8 cellular contexts compared by ENCODE assay signal in genomic region chr1:156090822-156091188, GRCh38. TPM values are rescaled to one million over a fixed set of nuclear protein-coding genes. Genes with fewer than 3 reads are reported as not detected.
DNase-seq lines count a peak whose midpoint lies in the region; ATAC-seq and TF ChIP-seq lines count a peak whose summit lies in the region.

No MANE protein-coding gene starts in this region.

- H3K27ac Mint-ChIP-seq in activated B cell treated with CpG ODN at 0.5 μM for 24 hours, result peak overlapping the region; percentile 48

- H3K36me3 ChIP-seq in HEK293 (ENCODE audit: control insufficient read depth in 2 of 2, insufficient read depth in 1 of 2, low read length in 2 of 2) (peaks cover 0 to 4% of the 10 kb centered on the region in 2 experiments; a peak in 2 of 3 replicates), breast epithelium (no peaks in the 10 kb centered on the region), kidney epithelial cell (ENCODE audit: control insufficient read depth, insufficient read depth, low read length) (no peaks in the 10 kb centered on the region)

- H3K27me3 ChIP-seq in breast epithelium (no peaks in the 10 kb centered on the region), kidney epithelial cell (ENCODE audit: control insufficient read depth, insufficient read depth, low read length) (no peaks in the 10 kb centered on the region)

- H3K4me3 ChIP-seq in HEK293 (ENCODE audit: low read depth, low read length) (no peak overlapping the region), breast epithelium (no peak overlapping the region), kidney epithelial cell (ENCODE audit: low read depth, low read length) (no peak overlapping the region)

- CTCF ChIA-PET in HEK293 (lab: Yijun Ruan, JAX) (interaction anchor here (0.6 to 22.5 kb wide), 22 partner anchors 8 to 355 kb away, joined by 3 to 1029 read pairs (median 5); partner anchors contain the start of genes LMNA and MEX3A), activated B cell treated with CpG ODN at 0.5 μM for 24 hours (lab: Charles Lee) (interaction anchor here (0.5 to 13.7 kb wide), 9 partner anchors 10 to 234 kb away, joined by 3 to 422 read pairs (median 3); no protein-coding TSS in a partner anchor)

- H3K4me1 ChIP-seq in HEK293 (ENCODE audit: control insufficient read depth, insufficient read depth, low read length) (no peaks in the 10 kb centered on the region), breast epithelium (peaks cover 0 to 8% of the 10 kb centered on the region in 2 donors)

- ATAC-seq in activated B cell treated with CpG ODN at 0.5 μM for 24 hours (ENCODE audit: low read depth) (peak; percentile 92), GM19351 (IDR thresholded peaks at IDR 0.05; ENCODE audit: unreplicated experiment) (no peak)

- peak; percentile 93 for TF ChIP-seq CTCF in HEK293 (tag by site-specific recombination; IDR thresholded peaks at IDR 0.05)
- TF ChIP-seq CTCF in activated B cell treated with CpG ODN at 0.5 μM for 24 hours (IDR thresholded peaks at IDR 0.05), result peak; percentile 62
- peak; percentile 83 to 94 (median 87) for TF ChIP-seq CTCF in breast epithelium (IDR thresholded peaks at IDR 0.05)
- peak; percentile 83 for TF ChIP-seq CTCF in kidney epithelial cell (IDR thresholded peaks at IDR 0.05; ENCODE audit: insufficient read depth, low read length, poor library complexity, severe bottlenecking)

- H3K9me3 ChIP-seq in HEK293 (ENCODE audit: control insufficient read depth, insufficient read depth, low read depth, low read length), result no peaks in the 10 kb centered on the region
- H3K9me3 ChIP-seq in breast epithelium, result no peaks in the 10 kb centered on the region

- DNase-seq in COLO829 (ENCODE audit: low spot score) (peak; percentile 76), NCI-H2171 treated with DMSO at 0.1 percent for 48 hours (lab: John Stamatoyannopoulos, UW) (peak; percentile 91), activated B cell treated with CpG ODN at 0.5 μM for 24 hours (peak; percentile 81), breast epithelium (ENCODE audit: low spot score in 2 of 2) (peak; percentile 79 to 94), kidney epithelial cell (ENCODE audit: low read depth) (no peak)
- peak; percentile 93 to 94 for DNase-seq in stimulated activated CD4-positive, alpha-beta T cell treated with anti-CD3 and anti-CD28 coated beads, Interleukin-2, amount 100 ng/mL, for 24 hours

- POLR2A ChIA-PET in HEK293 (lab: Yijun Ruan, JAX), result interaction anchor here (1.1 kb wide), 1 partner anchor 24 kb away, joined by 4 read pairs; no protein-coding TSS in a partner anchor
- POLR2A ChIA-PET in activated B cell treated with CpG ODN at 0.5 μM for 24 hours (lab: Charles Lee), result interaction anchor here (0.9 to 1.1 kb wide), 3 partner anchors 36 to 39 kb away, joined by 3 to 4 read pairs (median 3); no protein-coding TSS in a partner anchor

- peaks cover 9% of the 10 kb centered on the region for H3K4me1 Mint-ChIP-seq in activated B cell treated with CpG ODN at 0.5 μM for 24 hours

- H3K36me3 Mint-ChIP-seq in activated B cell treated with CpG ODN at 0.5 μM for 24 hours (ENCODE audit: low read depth), result no peaks in the 10 kb centered on the region

- intact Hi-C loops in activated B cell treated with CpG ODN at 0.5 μM for 24 hours (cut with micrococcal nuclease), result loop anchor here (1.0 to 2.0 kb wide), 3 partner anchors 16 to 134 kb away; no protein-coding TSS in a partner anchor
- intact Hi-C loops in breast epithelium (cut with DNase I; ENCODE audit: low total_unique reads), result no loop called here

- peaks cover 8% of the 10 kb centered on the region for H3K27me3 Mint-ChIP-seq in activated B cell treated with CpG ODN at 0.5 μM for 24 hours

- TF ChIP-seq POLR2A in breast epithelium (IDR thresholded peaks at IDR 0.05), result no peak

- no peaks in the 10 kb centered on the region for H3K9me3 Mint-ChIP-seq in activated B cell treated with CpG ODN at 0.5 μM for 24 hours

- H3K27ac ChIP-seq in HEK293 (ENCODE audit: extremely low read depth, low read depth, low read length) (no peak overlapping the region), breast epithelium (peak overlapping the region in 1 of 2 donors; percentile 60)

- H3K4me3 Mint-ChIP-seq in activated B cell treated with CpG ODN at 0.5 μM for 24 hours, result no peak overlapping the region

TF ChIP-seq in HEK293, 187 proteins besides CTCF, POLR2A, EP300 and RAD21 (continues in another document):
- TF ChIP-seq ZNF555 (tag by site-specific recombination; conservative IDR thresholded peaks at IDR 0.05), result no peak
- TF ChIP-seq ZNF223 (tag by site-specific recombination; IDR thresholded peaks at IDR 0.05), result no peak
- TF ChIP-seq ZFP3 (tag by site-specific recombination; IDR thresholded peaks at IDR 0.05; ENCODE audit: low read depth), result no peak
- TF ChIP-seq, protein P1, sequence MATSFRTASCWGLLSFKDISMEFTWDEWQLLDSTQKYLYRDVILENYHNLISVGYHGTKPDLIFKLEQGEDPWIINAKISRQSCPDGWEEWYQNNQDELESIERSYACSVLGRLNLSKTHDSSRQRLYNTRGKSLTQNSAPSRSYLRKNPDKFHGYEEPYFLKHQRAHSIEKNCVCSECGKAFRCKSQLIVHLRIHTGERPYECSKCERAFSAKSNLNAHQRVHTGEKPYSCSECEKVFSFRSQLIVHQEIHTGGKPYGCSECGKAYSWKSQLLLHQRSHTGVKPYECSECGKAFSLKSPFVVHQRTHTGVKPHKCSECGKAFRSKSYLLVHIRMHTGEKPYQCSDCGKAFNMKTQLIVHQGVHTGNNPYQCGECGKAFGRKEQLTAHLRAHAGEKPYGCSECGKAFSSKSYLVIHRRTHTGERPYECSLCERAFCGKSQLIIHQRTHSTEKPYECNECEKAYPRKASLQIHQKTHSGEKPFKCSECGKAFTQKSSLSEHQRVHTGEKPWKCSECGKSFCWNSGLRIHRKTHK (tag by site-specific recombination; IDR thresholded peaks at IDR 0.05), result no peak
- TF ChIP-seq ZNF148 (tag by site-specific recombination; IDR thresholded peaks at IDR 0.05; ENCODE audit: borderline replicate concordance), result no peak
- TF ChIP-seq ZNF211 (tag by site-specific recombination; IDR thresholded peaks at IDR 0.05; ENCODE audit: low read depth), result no peak
- TF ChIP-seq ZNF830 (tag by site-specific recombination; IDR thresholded peaks at IDR 0.05; ENCODE audit: low read depth), result no peak
- no peak for TF ChIP-seq ZNF398 (tag by site-specific recombination; IDR thresholded peaks at IDR 0.05)
- no peak for TF ChIP-seq ZNF2 (tag by site-specific recombination; IDR thresholded peaks at IDR 0.05)
- TF ChIP-seq HOXC10 (CRISPR knock-in tag; IDR thresholded peaks at IDR 0.05), result no peak
- peak; percentile 43; the same call in 1 of the 2 replicates for TF ChIP-seq SP7 (tag by site-specific recombination; IDR thresholded peaks at IDR 0.05)
- no peak for TF ChIP-seq REPIN1 (tag by site-specific recombination; IDR thresholded peaks at IDR 0.05; ENCODE audit: low read depth)
- TF ChIP-seq ZNF426 (tag by site-specific recombination; IDR thresholded peaks at IDR 0.05), result no peak
- TF ChIP-seq ZNF654 (tag by site-specific recombination; IDR thresholded peaks at IDR 0.05; ENCODE audit: low read depth), result peak; percentile 86
- TF ChIP-seq ZBTB20 (tag by site-specific recombination; IDR thresholded peaks at IDR 0.05), result no peak

RNA-seq across cellular contexts. Expression of gene MEX3A, which starts 8.5 kb away (rescaled TPM):
- total RNA-seq in activated B cell treated with CpG ODN at 0.5 μM for 24 hours, result 0.39 and 0.47 TPM in 2 replicates
- total RNA-seq in breast epithelium, result 1 to 10 TPM in 2 of 3 donors, under 1 TPM in 1; 0.32 to 1.3 (median 1.3) TPM
- 34.5 and 34.6 TPM in 2 replicates for total RNA-seq in kidney epithelial cell

RNA-seq across cellular contexts. Expression of gene LMNA, which starts 23.7 kb away (rescaled TPM):
- total RNA-seq in activated B cell treated with CpG ODN at 0.5 μM for 24 hours, result 40.4 and 47.5 TPM in 2 replicates
- 100 to 1,000 TPM; 292 to 367 (median 319) TPM for total RNA-seq in breast epithelium
- 251 and 280 TPM in 2 replicates for total RNA-seq in kidney epithelial cell

RNA-seq across cellular contexts. Expression of gene RAB25, which starts 29.8 kb away (rescaled TPM):
- total RNA-seq in activated B cell treated with CpG ODN at 0.5 μM for 24 hours (0.32 and 0.38 TPM in 2 replicates), breast epithelium (10 to 100 TPM in 2 of 3 donors, not detected in 1; 40.3 to 68.6 TPM), kidney epithelial cell (30.4 and 46.0 TPM in 2 replicates)

RNA-seq across cellular contexts. Expression of gene LAMTOR2, which starts 36.2 kb away (rescaled TPM):
- 45.9 and 48.0 TPM in 2 replicates for total RNA-seq in activated B cell treated with CpG ODN at 0.5 μM for 24 hours
- 10 to 100 TPM; 60.7 to 75.5 (median 69.8) TPM for total RNA-seq in breast epithelium
- 96.5 and 108 TPM in 2 replicates for total RNA-seq in kidney epithelial cell

RNA-seq across cellular contexts. Expression of gene UBQLN4, which starts 37.2 kb away (rescaled TPM):
- total RNA-seq in activated B cell treated with CpG ODN at 0.5 μM for 24 hours (28.1 and 32.5 TPM in 2 replicates), breast epithelium (10 to 100 TPM; 22.1 to 27.1 (median 23.3) TPM), kidney epithelial cell (28.2 and 30.5 TPM in 2 replicates)

Comparison
In these comparisons a context has a peak if more than half of its experiments do, and no peak if none do; other contexts are left out.
1. RNA of gene MEX3A, which starts 8.5 kb away (total RNA-seq): 34.5 to 34.6 TPM in kidney epithelial cell; 0.32 to 1.3 TPM in breast epithelium and 0.39 to 0.47 TPM in activated B cell treated with CpG ODN at 0.5 μM for 24 hours; every median in the first group is over 10 times any median in the second.
2. Peak in every context shown above with its lines, with median percentiles within 50 percentile points of each other: CTCF ChIP-seq.